In the genomic region with DNA sequence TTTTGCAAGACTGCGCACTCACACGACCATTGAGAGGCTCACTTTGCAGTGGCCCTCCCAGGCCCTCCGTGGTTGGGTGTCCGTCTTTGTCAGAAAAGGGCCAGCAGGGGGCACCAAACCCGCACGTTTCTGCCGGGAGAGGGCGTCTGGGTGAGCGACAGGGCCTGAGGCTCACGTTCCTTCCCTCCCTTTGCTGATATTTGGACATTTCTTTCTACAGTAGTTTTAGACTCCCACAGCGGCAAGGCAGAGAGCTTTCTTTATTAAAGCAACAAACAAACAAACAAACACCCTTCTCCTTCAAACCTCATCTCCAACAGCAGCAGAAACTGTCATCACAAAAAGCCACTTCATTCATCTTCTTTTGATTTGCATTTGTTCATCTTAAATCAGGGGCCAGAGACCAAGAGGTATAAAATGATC, we compare ENCODE assay signal across 9 cellular contexts.
DNase-seq lines count a peak whose midpoint lies in the region; ATAC-seq and TF ChIP-seq lines count a peak whose summit lies in the region.
"Had no signal": no experiment of that assay in that cellular context is flagged by ENCODE, and none has a peak within 500 bp of the region (broad histone marks: within the 10 kb centered on the region; RNA-seq: fewer than 3 reads in every experiment).

No MANE protein-coding gene starts in this region.

- intact Hi-C loops in Calu3 (cut with micrococcal nuclease; ENCODE audit: unreplicated experiment): loop anchor here (1.0 to 10.0 kb wide), 4 partner anchors 128 to 481 kb away; no protein-coding TSS in a partner anchor

- H3K4me3 Mint-ChIP-seq in Calu3 (ENCODE audit: low read depth, unreplicated experiment) (no peak overlapping the region), endodermal cell (no peak overlapping the region)
- H3K4me3 Mint-ChIP-seq: dendritic cell treated with granulocyte-macrophage colony-stimulating factor and Interleukin-4, amounts not matched to agents 40 ng/mL and 50 ng/mL, for 4 days had no signal

- ATAC-seq in GM21360 (IDR thresholded peaks at IDR 0.05; ENCODE audit: unreplicated experiment): peak; percentile 95
- peak; percentile 94 for ATAC-seq in HG03571 (IDR thresholded peaks at IDR 0.05; ENCODE audit: unreplicated experiment)

- no peaks in the 10 kb centered on the region for H3K36me3 Mint-ChIP-seq in Calu3 (ENCODE audit: insufficient read depth, unreplicated experiment)
- no peaks in the 10 kb centered on the region for H3K36me3 Mint-ChIP-seq in endodermal cell (ENCODE audit: low read depth)

- 0 to 11% methylated on average over 1 to 11 of the region's 11 CpGs for WGBS in endodermal cell (ENCODE audit: insufficient coverage in 1 of 2, insufficient read length in 1 of 2), 2 experiments

- peak; percentile 94 for DNase-seq in Calu3
- peak; percentile 61 to 66 for DNase-seq in NOMO-1 (lab: John Stamatoyannopoulos, UW; ENCODE audit: unreplicated experiment in 2 of 2)
- DNase-seq in activated CD8-positive, alpha-beta memory T cell treated with anti-CD3 and anti-CD28 coated beads for 4 hours (ENCODE audit: low read depth in 2 of 2): peak; percentile 67 to 68
- DNase-seq in endodermal cell: peak; percentile 97
- DNase-seq in myocyte (ENCODE audit: low read depth): peak; percentile 89
- peak; percentile 68 to 70 for DNase-seq in stimulated activated CD8-positive, alpha-beta memory T cell treated with anti-CD3 and anti-CD28 coated beads, Interleukin-7, amount 100 ng/mL, for 48 hours (ENCODE audit: extremely low read depth in 1 of 2, low read depth in 1 of 2)

- H3K27ac Mint-ChIP-seq in Calu3 (ENCODE audit: unreplicated experiment): no peak overlapping the region
- H3K27ac Mint-ChIP-seq in endodermal cell: no peak overlapping the region
- H3K27ac Mint-ChIP-seq: dendritic cell treated with granulocyte-macrophage colony-stimulating factor and Interleukin-4, amounts not matched to agents 40 ng/mL and 50 ng/mL, for 4 days had no signal

- H3K27me3 ChIP-seq in endodermal cell (ENCODE audit: control insufficient read depth, insufficient read depth, low read length, poor library complexity, severe bottlenecking): no peaks in the 10 kb centered on the region

- H3K4me1 Mint-ChIP-seq in Calu3 (ENCODE audit: low read depth, unreplicated experiment) (no peaks in the 10 kb centered on the region), endodermal cell (peaks cover 14% of the 10 kb centered on the region)

- H3K9me3 Mint-ChIP-seq in Calu3 (ENCODE audit: low read depth, unreplicated experiment): no peaks in the 10 kb centered on the region
- H3K9me3 Mint-ChIP-seq in endodermal cell: no peaks in the 10 kb centered on the region
- H3K9me3 Mint-ChIP-seq: dendritic cell treated with granulocyte-macrophage colony-stimulating factor and Interleukin-4, amounts not matched to agents 40 ng/mL and 50 ng/mL, for 4 days had no signal

- no peaks in the 10 kb centered on the region for H3K36me3 ChIP-seq in endodermal cell (ENCODE audit: control insufficient read depth, insufficient read depth, low read length)

- H3K4me3 ChIP-seq in endodermal cell (ENCODE audit: low read length): no peak overlapping the region

- CTCF ChIA-PET in Calu3 (lab: Charles Lee): interaction anchor here (1.0 to 1.4 kb wide), 4 partner anchors 127 to 409 kb away, joined by 3 to 8 read pairs (median 4); no protein-coding TSS in a partner anchor

- no peaks in the 10 kb centered on the region for H3K4me1 ChIP-seq in endodermal cell (ENCODE audit: control insufficient read depth, insufficient read depth, low read length)

- peak; percentile 94 for TF ChIP-seq CTCF in Calu3 (IDR thresholded peaks at IDR 0.05; ENCODE audit: unreplicated experiment)
- peak; percentile 96 for TF ChIP-seq CTCF in endodermal cell (conservative IDR thresholded peaks at IDR 0.05)

- no TSS peak for BruUV-seq in Calu3 (replicated peaks; lab: Mats Ljungman, UMichigan)

- no peak overlapping the region for H3K9ac ChIP-seq in endodermal cell (ENCODE audit: extremely low read depth, low read length, poor library complexity, severe bottlenecking)

- no peaks in the 10 kb centered on the region for H3K9me3 ChIP-seq in endodermal cell (ENCODE audit: control insufficient read depth, low read length)

- no peak overlapping the region for H3K27ac ChIP-seq in endodermal cell (ENCODE audit: low read depth, low read length)

- H3K27me3 Mint-ChIP-seq in Calu3 (ENCODE audit: unreplicated experiment) (no peaks in the 10 kb centered on the region), endodermal cell (ENCODE audit: insufficient read depth) (peaks cover 4% of the 10 kb centered on the region)
- H3K27me3 Mint-ChIP-seq: dendritic cell treated with granulocyte-macrophage colony-stimulating factor and Interleukin-4, amounts not matched to agents 40 ng/mL and 50 ng/mL, for 4 days had no signal
